ENCODE assay signal across 8 cellular contexts in genomic region chr10:59625842-59626522, GRCh38.
DNase-seq lines count a peak whose midpoint lies in the region; TF ChIP-seq lines count a peak whose summit lies in the region.

No MANE protein-coding gene starts in this region.

- TF ChIP-seq CTCF in GM10266 (IDR thresholded peaks at IDR 0.05; ENCODE audit: control insufficient read depth, insufficient read depth, low read depth, missing control alignments) (peak; percentile 83), brain microvascular endothelial cell (IDR thresholded peaks at IDR 0.05; ENCODE audit: low read depth, low read length, missing control alignments) (peak; percentile 80), spleen (IDR thresholded peaks at IDR 0.05 in 8 of 11, conservative IDR thresholded peaks at IDR 0.05 in 3 of 11) (peak; percentile 72 to 92 (median 80))

- H3K27me3 ChIP-seq in brain microvascular endothelial cell (replicated peaks) = no peaks in the 10 kb centered on the region
- H3K27me3 ChIP-seq in iPS-15b (ENCODE audit: control insufficient read depth, insufficient read depth, low read length) = no peaks in the 10 kb centered on the region
- no peaks in the 10 kb centered on the region for H3K27me3 ChIP-seq in spleen (replicated peaks in 1 of 7)

- no peaks in the 10 kb centered on the region for H3K9me3 ChIP-seq in iPS-15b (ENCODE audit: control insufficient read depth, insufficient read depth, low read length)
- no peaks in the 10 kb centered on the region for H3K9me3 ChIP-seq in spleen

- H3K36me3 ChIP-seq in brain microvascular endothelial cell (replicated peaks) = no peaks in the 10 kb centered on the region
- H3K36me3 ChIP-seq in iPS-15b (ENCODE audit: control insufficient read depth, insufficient read depth, low read length) = no peaks in the 10 kb centered on the region
- no peaks in the 10 kb centered on the region for H3K36me3 ChIP-seq in spleen

- no peak for TF ChIP-seq POLR2A in spleen (IDR thresholded peaks at IDR 0.05)

- POLR2A ChIA-PET in HEK293T (lab: Yijun Ruan, JAX) = no interaction called here

- WGBS in spleen, 5 donors = 21 to 26% (median 24%) methylated on average over 7 of the region's 7 CpGs

- H3K9ac ChIP-seq in iPS-15b (ENCODE audit: low read depth, low read length) = peak overlapping the region; percentile 14

- no peak overlapping the region for H3K27ac ChIP-seq in brain microvascular endothelial cell
- H3K27ac ChIP-seq in spleen = no peak overlapping the region

- H3K4me3 ChIP-seq in brain microvascular endothelial cell (ENCODE audit: low read depth, low read length) (no peak overlapping the region), iPS-15b (ENCODE audit: low read depth, low read length) (no peak overlapping the region), spleen (no peak overlapping the region)

- CTCF ChIA-PET in HEK293T (lab: Yijun Ruan, JAX) = interaction anchor here (0.6 to 1.7 kb wide), 6 partner anchors 9 to 674 kb away, joined by 3 to 4 read pairs (median 4); no protein-coding TSS in a partner anchor

- DNase-seq in 8988T (peak; percentile 23), GM10266 (ENCODE audit: extremely low spot score) (peak; percentile 43), HEK293T (ENCODE audit: extremely low spot score) (peak; percentile 65), M059J (ENCODE audit: low read depth) (peak; percentile 45), SK-MEL-5 (ENCODE audit: low read depth, low spot score) (peak; percentile 70), brain microvascular endothelial cell (peak; percentile 57), spleen (no peak)

- H3K4me1 ChIP-seq in iPS-15b (ENCODE audit: control insufficient read depth, insufficient read depth, low read length) (peaks cover 9% of the 10 kb centered on the region), spleen (peaks cover 0 to 7% (median 7%) of the 10 kb centered on the region in 6 donors)

- in situ Hi-C loops in SK-MEL-5 (cut with HindIII; ENCODE audit: low pct_unique_long_range_greater_than_20kb, low sequenced_read_pairs) (no loop called here), brain microvascular endothelial cell (cut with HindIII; ENCODE audit: low pct_ligation_motif_present, low sequenced_read_pairs) (no loop called here)

- intact Hi-C loops in spleen (cut with DNase I; ENCODE audit: low total_unique reads) = loop anchor here (5.0 to 10.0 kb wide), 2 partner anchors 181 to 409 kb away; no protein-coding TSS in a partner anchor

TF ChIP-seq in HEK293T, 16 proteins besides CTCF, POLR2A, EP300 and RAD21:
- no peak for TF ChIP-seq ARNT (IDR thresholded peaks at IDR 0.05)
- TF ChIP-seq ELF4 (IDR thresholded peaks at IDR 0.05) = no peak
- TF ChIP-seq FOXM1 (IDR thresholded peaks at IDR 0.05; ENCODE audit: borderline replicate concordance) = no peak
- TF ChIP-seq ZNF384 (IDR thresholded peaks at IDR 0.05) = no peak
TF ChIP-seq in HEK293T: peak in this region for 0.
